ENCODE assay signal across 28 cellular contexts in genomic region chr2:85947593-85947992, GRCh38.
"Had no signal": no experiment of that assay in that cellular context is flagged by ENCODE, and none has a peak within 500 bp of the region (broad histone marks: within the 10 kb centered on the region; RNA-seq: fewer than 3 reads in every experiment).

No MANE protein-coding gene starts in this region.

- ATAC-seq: naive thymus-derived CD8-positive, alpha-beta T cell; natural killer cell treated with Interleukin-12 subunit alpha and Interleukin-12 subunit beta and Interleukin-15 and Interleukin-18, amount 100 ng/mL, for 72 hours; pancreas; right cardiac atrium; sciatic nerve; stimulated activated memory B cell treated with anti-CD40 and anti-IgM and Interleukin-4, amounts not matched to agents 10 μg/mL and 1 μg/mL and 100 μg/mL, for 72 hours; stimulated activated naive CD8-positive, alpha-beta T cell treated with anti-CD3 and anti-CD28 coated beads, Interleukin-15, amount 100 ng/mL, for 72 hours; stimulated activated naive CD8-positive, alpha-beta T cell treated with anti-CD3 and anti-CD28 coated beads, Interleukin-15, Interleukin-2, amounts not matched to agents 100 U/mL and 50 U/mL, for 24 hours; upper lobe of right lung had no signal

- H3K27ac ChIP-seq: neutrophil, pancreas, prostate gland, skin epidermis, spleen, suprapubic skin, testis, tibial artery, transverse colon, upper lobe of right lung, uterus had no signal

- H3K4me3 ChIP-seq: pancreas, prostate gland, skin epidermis, smooth muscle cell, spleen, suprapubic skin, testis, tibial artery, transverse colon, upper lobe of right lung, uterus had no signal

- H3K4me2 ChIP-seq: smooth muscle cell had no signal

- H3K9me3 ChIP-seq: neutrophil, pancreas, prostate gland, suprapubic skin, testis, upper lobe of right lung, uterus had no signal

- DNase-seq: naive thymus-derived CD8-positive, alpha-beta T cell; nephron progenitor cell; nucleus accumbens; pancreas; right cardiac atrium; spleen; stimulated activated CD4-positive, alpha-beta T cell treated with anti-CD3 and anti-CD28 coated beads, Interleukin-12 subunit alpha, Interleukin-12 subunit beta, amount 100 ng/mL, for 4 hours; stimulated activated CD4-positive, alpha-beta T cell treated with anti-CD3 and anti-CD28 coated beads, Interleukin-1b, Interleukin-23, amount 100 ng/mL, for 48 hours; stimulated activated CD4-positive, alpha-beta T cell treated with anti-CD3 and anti-CD28 coated beads, Interleukin-4, amount 100 ng/mL, for 1 hour; stimulated activated CD4-positive, alpha-beta T cell treated with anti-CD3 and anti-CD28 coated beads, Interleukin-4, amount 100 ng/mL, for 4 hours; stimulated activated CD8-positive, alpha-beta memory T cell treated with anti-CD3 and anti-CD28 coated beads, Interleukin-4, amount 100 ng/mL, for 48 hours; stimulated activated naive CD4-positive, alpha-beta T cell; stimulated activated naive CD8-positive, alpha-beta T cell treated with anti-CD3 and anti-CD28 coated beads, Interleukin-15, amount 100 ng/mL, for 72 hours; stimulated activated naive CD8-positive, alpha-beta T cell treated with anti-CD3 and anti-CD28 coated beads, Interleukin-15, Interleukin-2, amounts not matched to agents 100 U/mL and 50 U/mL, for 24 hours; substantia nigra; testis; tibial artery; transverse colon; upper lobe of right lung; uterus had no signal

- H3K36me3 ChIP-seq: neutrophil, pancreas, prostate gland, spleen, suprapubic skin, tibial artery, transverse colon, upper lobe of right lung, uterus had no signal

- H3K27me3 ChIP-seq: neutrophil, pancreas, spleen, suprapubic skin, testis, tibial artery, transverse colon, upper lobe of right lung, uterus had no signal

- H3K4me1 ChIP-seq: prostate gland, testis, tibial artery, transverse colon, uterus had no signal
